ENCODE assay signal across 11 cellular contexts in genomic region chr17:76480676-76481075, GRCh38. TPM values are rescaled to one million over a fixed set of nuclear protein-coding genes. Genes with fewer than 3 reads are reported as not detected.
DNase-seq lines count a peak whose midpoint lies in the region; ATAC-seq and TF ChIP-seq lines count a peak whose summit lies in the region.
"Had no signal": no experiment of that assay in that cellular context is flagged by ENCODE, and none has a peak within 500 bp of the region (broad histone marks: within the 10 kb centered on the region; RNA-seq: fewer than 3 reads in every experiment).

No MANE protein-coding gene starts in this region.

- peaks cover 36% of the 10 kb centered on the region for H3K36me3 Mint-ChIP-seq in CD8-positive, alpha-beta T cell

- TF ChIP-seq CTCF in CD8-positive, alpha-beta T cell (IDR thresholded peaks at IDR 0.05), result no peak

- H3K27me3 Mint-ChIP-seq in CD8-positive, alpha-beta T cell (ENCODE audit: low read depth), result no peaks in the 10 kb centered on the region

- H3K9me3 Mint-ChIP-seq in CD8-positive, alpha-beta T cell, result no peaks in the 10 kb centered on the region

- H3K4me3 ChIP-seq in CD8-positive, alpha-beta T cell (ENCODE audit: low read depth, low read length), result no peak overlapping the region
- H3K4me3 ChIP-seq in aorta (ENCODE audit: low read length in 2 of 2), result no peak overlapping the region
- H3K4me3 ChIP-seq: gastrocnemius medialis had no signal

- intact Hi-C loops in CD8-positive, alpha-beta T cell (cut with DNase I, micrococcal nuclease), result no loop called here
- intact Hi-C loops in aorta (cut with DNase I), result no loop called here

- peak overlapping the region; percentile 12 for H3K4me3 Mint-ChIP-seq in CD8-positive, alpha-beta T cell

- CTCF ChIA-PET in CD8-positive, alpha-beta T cell (lab: Charles Lee), result interaction anchor here (1.2 to 1.5 kb wide), 5 partner anchors 13 to 70 kb away, joined by 3 to 6 read pairs (median 4); no protein-coding TSS in a partner anchor

- H3K36me3 ChIP-seq in CD8-positive, alpha-beta T cell (ENCODE audit: insufficient read depth, low read length), result no peaks in the 10 kb centered on the region
- H3K36me3 ChIP-seq in aorta (ENCODE audit: control insufficient read depth in 1 of 2, insufficient read depth in 2 of 2, low read length in 1 of 2), result no peaks in the 10 kb centered on the region

- H3K4me1 ChIP-seq in CD8-positive, alpha-beta T cell (ENCODE audit: insufficient read depth, low read length), result peaks cover 12% of the 10 kb centered on the region
- H3K4me1 ChIP-seq in aorta (ENCODE audit: control insufficient read depth in 1 of 2, insufficient read depth in 2 of 2, low read length in 2 of 2), result no peaks in the 10 kb centered on the region
- H3K4me1 ChIP-seq: gastrocnemius medialis had no signal

- H3K27ac ChIP-seq in CD8-positive, alpha-beta T cell (ENCODE audit: low read depth, low read length), result no peak overlapping the region
- H3K27ac ChIP-seq in aorta (ENCODE audit: low read depth in 1 of 2, low read length in 2 of 2), result no peak overlapping the region
- H3K27ac ChIP-seq: gastrocnemius medialis had no signal

- H3K4me1 Mint-ChIP-seq in CD8-positive, alpha-beta T cell (ENCODE audit: low read depth), result peaks cover 8% of the 10 kb centered on the region

- peak overlapping the region; percentile 82 for H3K27ac Mint-ChIP-seq in CD8-positive, alpha-beta T cell

- ATAC-seq in CD8-positive, alpha-beta T cell, result peak; percentile 89
- ATAC-seq in HG02885 (IDR thresholded peaks at IDR 0.05; ENCODE audit: poor library complexity, unreplicated experiment) (peak; percentile 19), aorta (ENCODE audit: low FRiP score) (no peak)
- ATAC-seq: gastrocnemius medialis had no signal

- POLR2A ChIA-PET in CD8-positive, alpha-beta T cell (lab: Charles Lee), result interaction anchor here (0.9 to 1.6 kb wide), 4 partner anchors 12 to 32 kb away, joined by 3 to 4 read pairs (median 3); no protein-coding TSS in a partner anchor

- 57 to 66% methylated on average over 14 of the region's 14 CpGs for WGBS in aorta, 2 donors

- no peaks in the 10 kb centered on the region for H3K27me3 ChIP-seq in CD8-positive, alpha-beta T cell (ENCODE audit: insufficient read depth, low read length)
- H3K27me3 ChIP-seq in aorta (ENCODE audit: control insufficient read depth in 1 of 2, insufficient read depth in 2 of 2, low read length in 1 of 2), result no peaks in the 10 kb centered on the region
- H3K27me3 ChIP-seq: gastrocnemius medialis had no signal

- H3K9me3 ChIP-seq in CD8-positive, alpha-beta T cell (ENCODE audit: low read length), result no peaks in the 10 kb centered on the region
- no peaks in the 10 kb centered on the region for H3K9me3 ChIP-seq in aorta (ENCODE audit: control insufficient read depth, low read length)
- H3K9me3 ChIP-seq: gastrocnemius medialis had no signal

- peak in 2 of 7 experiments; percentile 32 to 45 for DNase-seq in CD8-positive, alpha-beta T cell
- DNase-seq in RPMI7951 (ENCODE audit: low read depth) (peak; percentile 28), left kidney (ENCODE audit: low read depth, low spot score) (peak; percentile 89), aorta (no peak), DMS 273 (lab: John Stamatoyannopoulos, UW; ENCODE audit: unreplicated experiment) (no peak), HT-29 (ENCODE audit: low spot score) (no peak)
- no peak for DNase-seq in activated T-cell treated with anti-CD3 and anti-CD28 coated beads, Interleukin-2, amount 50 U/mL, for 48 hours
- DNase-seq: COR-L47, gastrocnemius medialis, NCI-H2081 had no signal

RNA-seq across cellular contexts. Expression of gene AANAT, which starts 13.3 kb away (rescaled TPM):
- total RNA-seq in CD8-positive, alpha-beta T cell, result not detected
- not detected in 2 replicates for total RNA-seq in RPMI7951 (2014; rRNA removed; shearing (Covaris generic))
- total RNA-seq in aorta, result not detected
- not detected for polyA plus RNA-seq in aorta
- not detected in 2 replicates for total RNA-seq in HT-29 (2014; rRNA removed; shearing (Covaris generic))
- total RNA-seq: gastrocnemius medialis had no signal

RNA-seq across cellular contexts. Expression of gene RHBDF2, which starts 20.5 kb away (rescaled TPM):
- total RNA-seq in CD8-positive, alpha-beta T cell, result 10 to 100 TPM; 45.4 to 46.2 TPM
- 22.6 and 24.0 TPM in 2 replicates for total RNA-seq in RPMI7951 (2014; rRNA removed; shearing (Covaris generic))
- 10 to 100 TPM; 30.9 to 45.0 TPM for total RNA-seq in aorta
- 10 to 100 TPM in 1 of 2 donors, 1 to 10 TPM in 1; 2.6 to 11.0 TPM for polyA plus RNA-seq in aorta
- 42.0 and 46.5 TPM in 2 replicates for total RNA-seq in HT-29 (2014; rRNA removed; shearing (Covaris generic))

RNA-seq across cellular contexts. Expression of gene UBE2O, which starts 27.7 kb away (rescaled TPM):
- total RNA-seq in CD8-positive, alpha-beta T cell, result 10 to 100 TPM; 29.8 to 32.7 TPM
- 7.6 and 9.8 TPM in 2 replicates for total RNA-seq in RPMI7951 (2014; rRNA removed; shearing (Covaris generic))
- 10 to 100 TPM; 14.0 to 24.7 TPM for total RNA-seq in aorta
- polyA plus RNA-seq in aorta, result 10 to 100 TPM in 1 of 2 donors, 1 to 10 TPM in 1; 2.5 to 11.0 TPM
- total RNA-seq in HT-29 (2014; rRNA removed; shearing (Covaris generic)), result 22.4 and 24.4 TPM in 2 replicates

RNA-seq across cellular contexts. Expression of gene CYGB, which starts 56.8 kb away (rescaled TPM):
- total RNA-seq in CD8-positive, alpha-beta T cell, result under 1 TPM; 0.47 to 0.57 TPM
- 1.1 and 2.0 TPM in 2 replicates for total RNA-seq in RPMI7951 (2014; rRNA removed; shearing (Covaris generic))
- total RNA-seq in aorta, result 10 to 100 TPM; 22.4 to 26.6 TPM
- polyA plus RNA-seq in aorta, result 1 to 10 TPM in 1 of 2 donors, under 1 TPM in 1; 0.95 to 2.1 TPM
- total RNA-seq in HT-29 (2014; rRNA removed; shearing (Covaris generic)), result not detected in 2 replicates

RNA-seq across cellular contexts. Expression of gene PRCD, which starts 59.2 kb away (rescaled TPM):
- not detected for total RNA-seq in CD8-positive, alpha-beta T cell
- under 0.01 and 0.48 TPM in 2 replicates for total RNA-seq in RPMI7951 (2014; rRNA removed; shearing (Covaris generic))
- 1 to 10 TPM; 1.2 to 8.6 TPM for total RNA-seq in aorta
- not detected for polyA plus RNA-seq in aorta
- total RNA-seq in HT-29 (2014; rRNA removed; shearing (Covaris generic)), result not detected in 2 replicates

Comparison
In these comparisons a context has a peak if more than half of its experiments do, and no peak if none do; other contexts are left out.
1. DNase-seq: peak in RPMI7951 (single experiment) and left kidney (single experiment); none in aorta (0 of 2), DMS 273 (single experiment), activated T-cell treated with anti-CD3 and anti-CD28 coated beads, Interleukin-2, amount 50 U/mL, for 48 hours (0 of 2) and HT-29 (single experiment).